In genomic region chr7:13532028-13532753, GRCh38 we compare ENCODE assay signal across 18 cellular contexts.
DNase-seq lines count a peak whose midpoint lies in the region; ATAC-seq, FAIRE-seq and TF ChIP-seq lines count a peak whose summit lies in the region.
"Had no signal": no experiment of that assay in that cellular context is flagged by ENCODE, and none has a peak within 500 bp of the region (broad histone marks: within the 10 kb centered on the region; RNA-seq: fewer than 3 reads in every experiment).

No MANE protein-coding gene starts in this region.

- no peaks in the 10 kb centered on the region for H4K20me1 ChIP-seq in SU-DHL-6 (ENCODE audit: low read depth, low read length)
- H4K20me1 ChIP-seq in HepG2 (ENCODE audit: insufficient read depth, low read length): no peaks in the 10 kb centered on the region

- H3K4me1 ChIP-seq in small intestine (ENCODE audit: control insufficient read depth in 2 of 2, insufficient read depth in 1 of 2, low read depth in 1 of 2, low read length in 1 of 2) (no peaks in the 10 kb centered on the region), HepG2 (ENCODE audit: insufficient read depth, low read length) (no peaks in the 10 kb centered on the region)
- H3K4me1 ChIP-seq: vagina had no signal

- H3K27ac ChIP-seq in SU-DHL-6 (ENCODE audit: low read depth, low read length) (no peak overlapping the region), small intestine (ENCODE audit: low read depth in 1 of 2, low read length in 1 of 2) (no peak overlapping the region), HepG2 (ENCODE audit: extremely low read length, insufficient read depth, low read length) (no peak overlapping the region)
- H3K27ac ChIP-seq: esophagus muscularis mucosa, vagina had no signal

- no peaks in the 10 kb centered on the region for H3K27me3 Mint-ChIP-seq in WTC11 (ENCODE audit: low read depth)
- H3K27me3 Mint-ChIP-seq: naive thymus-derived CD8-positive, alpha-beta T cell had no signal

- 23 to 45% (median 25%) methylated on average over 5 of the region's 5 CpGs for WGBS in small intestine, 3 donors
- WGBS in HepG2 (ENCODE audit: low lambda C conversion rate): under 1% methylated on average over 5 of the region's 5 CpGs

- no peaks in the 10 kb centered on the region for H3K9me2 ChIP-seq in SU-DHL-6 (replicated peaks; ENCODE audit: insufficient read depth, low read length)

- no peaks in the 10 kb centered on the region for H3F3A ChIP-seq in SU-DHL-6 (ENCODE audit: insufficient read depth)

- no peak for TF ChIP-seq POLR2A in HepG2 (IDR thresholded peaks at IDR 0.05; ENCODE audit: insufficient read depth in 1 of 2, low read depth in 2 of 2, low read length in 2 of 2)

- intact Hi-C loops in HepG2 (cut with micrococcal nuclease; ENCODE audit: unreplicated experiment): no loop called here

- H3K79me2 ChIP-seq in SU-DHL-6 (ENCODE audit: insufficient read depth, low read length) (no peaks in the 10 kb centered on the region), HepG2 (ENCODE audit: insufficient read depth, low read length) (no peaks in the 10 kb centered on the region)

- ATAC-seq in WTC11 (no peak), HepG2 (no peak)
- ATAC-seq: left colon; naive thymus-derived CD8-positive, alpha-beta T cell; sciatic nerve had no signal

- H3K9ac ChIP-seq in SU-DHL-6 (ENCODE audit: low read length): no peak overlapping the region
- H3K9ac ChIP-seq in HepG2 (ENCODE audit: insufficient read depth, low read depth, low read length): no peak overlapping the region

- no TSS peak for BruUV-seq in HepG2 (replicated peaks; lab: Mats Ljungman, UMichigan)

- H3K36me3 Mint-ChIP-seq in WTC11: no peaks in the 10 kb centered on the region
- H3K36me3 Mint-ChIP-seq: naive thymus-derived CD8-positive, alpha-beta T cell had no signal

- TF ChIP-seq EP300 in HepG2 (IDR thresholded peaks at IDR 0.05; ENCODE audit: low read depth in 2 of 2, low read length in 2 of 2): no peak
- TF ChIP-seq EP300 in HepG2 (CRISPR knock-in tag; IDR thresholded peaks at IDR 0.05; ENCODE audit: borderline replicate concordance): no peak

- H3K4me3 ChIP-seq in SU-DHL-6 (ENCODE audit: insufficient read depth, low read length, poor library complexity, severe bottlenecking) (peak overlapping the region; percentile 1), small intestine (ENCODE audit: low read depth in 1 of 2, low read length in 2 of 2) (no peak overlapping the region), HepG2 (replicated peaks in 1 of 3; ENCODE audit: insufficient read depth in 1 of 3, low read depth in 2 of 3, low read length in 3 of 3) (no peak overlapping the region)
- H3K4me3 ChIP-seq: esophagus muscularis mucosa, vagina had no signal

- FAIRE-seq in small intestine (lab: Jason Lieb, UNC) (no peak), HepG2 (lab: Jason Lieb, UNC) (no peak)
- FAIRE-seq: astrocyte, GM19239, RCC 7860 had no signal

- peak; percentile 28 for DNase-seq in NCI-H345 (lab: John Stamatoyannopoulos, UW)
- DNase-seq in NCI-H345 treated with DMSO at 0.1 percent for 48 hours (lab: John Stamatoyannopoulos, UW; ENCODE audit: unreplicated experiment): no peak
- DNase-seq in NAMALWA (ENCODE audit: low spot score): peak; percentile 59
- peak; percentile 11 for DNase-seq in small intestine
- no peak for DNase-seq in WTC11 (ENCODE audit: low spot score)
- DNase-seq in retina: no peak
- no peak for DNase-seq in HepG2 (ENCODE audit: low spot score)
- DNase-seq: activated naive CD4-positive, alpha-beta T cell treated with anti-CD3 and anti-CD28 coated beads, Interleukin-2, amount 50 U/mL, for 16 hours; left colon; naive thymus-derived CD8-positive, alpha-beta T cell; NCI-H2107 had no signal

- POLR2A ChIA-PET in WTC11 (lab: Charles Lee): no interaction called here
- POLR2A ChIA-PET in HepG2 (lab: Yijun Ruan, JAX): no interaction called here

- in situ Hi-C loops in HepG2 (cut with HindIII; ENCODE audit: extremely low pct_ligation_motif_present, low pct_unique_long_range_greater_than_20kb): no loop called here

- H3K36me3 ChIP-seq in SU-DHL-6 (ENCODE audit: low read length) (0 out of 2 replicates have a peak, but pooled peaks cover 3% of the 10 kb centered on the region), small intestine (ENCODE audit: control insufficient read depth in 2 of 2, insufficient read depth in 2 of 2, low read length in 2 of 2) (no peaks in the 10 kb centered on the region), HepG2 (replicated peaks in 1 of 2; ENCODE audit: control insufficient read depth in 1 of 2, insufficient read depth in 2 of 2, low read length in 2 of 2) (no peaks in the 10 kb centered on the region)
- H3K36me3 ChIP-seq: esophagus muscularis mucosa, vagina had no signal

- H3K4me2 ChIP-seq in SU-DHL-6 (ENCODE audit: low read depth, low read length, poor library complexity, severe bottlenecking) (peak overlapping the region; percentile 30), HepG2 (ENCODE audit: low read depth, low read length) (no peak overlapping the region)

- no peak overlapping the region for H3K4me3 Mint-ChIP-seq in WTC11
- H3K4me3 Mint-ChIP-seq: naive thymus-derived CD8-positive, alpha-beta T cell had no signal

- H2AFZ ChIP-seq in SU-DHL-6 (ENCODE audit: low read depth, low read length, severe bottlenecking): no peak overlapping the region
- H2AFZ ChIP-seq in HepG2 (ENCODE audit: low read length): no peak overlapping the region

- TF ChIP-seq CTCF in SU-DHL-6 (IDR thresholded peaks at IDR 0.05; ENCODE audit: insufficient read depth, low read length, poor library complexity, severe bottlenecking): no peak
- no peak for TF ChIP-seq CTCF in WTC11 (IDR thresholded peaks at IDR 0.05)
- TF ChIP-seq CTCF in HepG2 (CRISPR knock-in tag; IDR thresholded peaks at IDR 0.05): no peak

- CTCF ChIA-PET in WTC11 (lab: Charles Lee): no interaction called here
- CTCF ChIA-PET in HepG2 (lab: Yijun Ruan, JAX; ENCODE audit: low intra/inter-chr PET ratio, low total read pairs): no interaction called here

- no peak for TF ChIP-seq RAD21 in HepG2 (CRISPR knock-in tag; IDR thresholded peaks at IDR 0.05)

- no peaks in the 10 kb centered on the region for H3K27me3 ChIP-seq in SU-DHL-6 (ENCODE audit: low read length)
- H3K27me3 ChIP-seq in small intestine (ENCODE audit: control insufficient read depth in 2 of 2, insufficient read depth in 2 of 2, low read length in 2 of 2): no peaks in the 10 kb centered on the region
- no peaks in the 10 kb centered on the region for H3K27me3 ChIP-seq in HepG2 (ENCODE audit: control insufficient read depth in 1 of 2, insufficient read depth in 2 of 2, low read length in 2 of 2)
- H3K27me3 ChIP-seq: esophagus muscularis mucosa, vagina had no signal

- H3K27ac Mint-ChIP-seq in WTC11: no peak overlapping the region
- H3K27ac Mint-ChIP-seq: naive thymus-derived CD8-positive, alpha-beta T cell had no signal

- H3K4me1 Mint-ChIP-seq in WTC11: peaks cover 10% of the 10 kb centered on the region
- H3K4me1 Mint-ChIP-seq: naive thymus-derived CD8-positive, alpha-beta T cell had no signal

- H3K9me3 Mint-ChIP-seq in WTC11: no peaks in the 10 kb centered on the region
- H3K9me3 Mint-ChIP-seq: naive thymus-derived CD8-positive, alpha-beta T cell had no signal

- H3K9me3 ChIP-seq in SU-DHL-6 (ENCODE audit: insufficient read depth, low read length): no peaks in the 10 kb centered on the region
- no peaks in the 10 kb centered on the region for H3K9me3 ChIP-seq in small intestine (ENCODE audit: control insufficient read depth, low read depth)
- peaks cover 34% of the 10 kb centered on the region for H3K9me3 ChIP-seq in HepG2 (ENCODE audit: low read length)
- H3K9me3 ChIP-seq: esophagus muscularis mucosa, vagina had no signal

TF ChIP-seq in WTC11, 78 proteins besides CTCF, POLR2A, EP300 and RAD21 (continues in another document):
- TF ChIP-seq AR (CRISPR knock-in tag; IDR thresholded peaks at IDR 0.05) (no peak), TEAD4 (CRISPR knock-in tag; IDR thresholded peaks at IDR 0.05) (no peak)

TF ChIP-seq in HepG2, 621 proteins besides CTCF, POLR2A, EP300 and RAD21 (continues in another document):
- TF ChIP-seq CCAR2 (optimal IDR thresholded peaks at IDR 0.05; ENCODE audit: low read depth, low read length) (no peak), ZNF280B (CRISPR knock-in tag; IDR thresholded peaks at IDR 0.05; ENCODE audit: borderline replicate concordance) (no peak), MIER3 (CRISPR knock-in tag; IDR thresholded peaks at IDR 0.05; ENCODE audit: borderline replicate concordance) (no peak), ZNF24 (IDR thresholded peaks at IDR 0.05) (no peak)

Comparison
In these comparisons a context has a peak if more than half of its experiments do, and no peak if none do; other contexts are left out.
1. DNase-seq: peak in NCI-H345 (single experiment), NAMALWA (single experiment) and small intestine (single experiment); none in NCI-H345 treated with DMSO at 0.1 percent for 48 hours (single experiment), WTC11 (single experiment), retina (single experiment) and HepG2 (single experiment).